8 cellular contexts compared by ENCODE assay signal in the genomic region with DNA sequence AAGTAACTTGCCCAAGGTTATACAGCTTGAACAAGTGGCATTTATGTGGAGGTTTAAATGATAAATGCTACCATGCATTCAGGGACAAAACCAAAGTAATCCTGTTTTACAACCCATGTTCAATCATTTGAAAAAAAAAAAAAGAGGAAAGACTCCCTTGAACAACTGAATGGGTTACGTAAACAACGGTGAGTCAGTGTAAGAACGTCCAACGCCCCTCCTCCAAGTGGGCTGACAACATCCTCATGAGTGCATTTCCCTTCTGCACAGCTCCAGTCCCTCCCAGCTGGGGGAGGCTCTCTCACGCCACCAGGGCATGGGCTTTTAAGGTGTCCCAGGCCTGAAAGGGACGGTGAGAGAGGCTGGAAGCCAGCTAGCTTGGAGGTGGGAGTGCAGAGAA.
A peak's percentile ranks its signal among the peaks of the same experiment; 100 is the strongest.
DNase-seq lines count a peak whose midpoint lies in the region; ATAC-seq lines count a peak whose summit lies in the region.

No MANE protein-coding gene starts in this region.

- H3K4me1 Mint-ChIP-seq in effector memory CD8-positive, alpha-beta T cell (ENCODE audit: low read depth in 2 of 2), result peaks cover 33 to 36% of the 10 kb centered on the region in 2 donors

- peak overlapping the region in 1 of 2 donors; percentile 25 for H3K4me3 Mint-ChIP-seq in effector memory CD8-positive, alpha-beta T cell

- DNase-seq in EL (peak; percentile 97), NCI-H226 (peak; percentile 92), midbrain (lab: John Stamatoyannopoulos, UW) (peak; percentile 23), GM19240 (ENCODE audit: insufficient read length, low spot score) (no peak), NCI-H1436 treated with DMSO at 0.1 percent for 48 hours (lab: John Stamatoyannopoulos, UW) (no peak)
- peak; percentile 71 to 79 for DNase-seq in activated CD4-positive, alpha-beta T cell treated with anti-CD3 and anti-CD28 coated beads, Interleukin-2, amount 50 U/mL, for 48 hours
- DNase-seq in effector memory CD8-positive, alpha-beta T cell, result peak; percentile 50 to 66 (median 65)
- peak; percentile 76 for DNase-seq in stimulated activated CD8-positive, alpha-beta memory T cell treated with anti-CD3 and anti-CD28 coated beads, Interleukin-4, amount 100 ng/mL, for 48 hours

- ATAC-seq in effector memory CD8-positive, alpha-beta T cell (replicated peaks), result peak; percentile 99

- H3K9me3 Mint-ChIP-seq in effector memory CD8-positive, alpha-beta T cell, result no peaks in the 10 kb centered on the region

- peak overlapping the region; percentile 92 to 95 for H3K27ac Mint-ChIP-seq in effector memory CD8-positive, alpha-beta T cell

- H3K36me3 Mint-ChIP-seq in effector memory CD8-positive, alpha-beta T cell (ENCODE audit: insufficient read depth), result peaks cover 49% of the 10 kb centered on the region

- H3K27me3 Mint-ChIP-seq in effector memory CD8-positive, alpha-beta T cell, result no peaks in the 10 kb centered on the region

Comparison
In these comparisons a context has a peak if more than half of its experiments do, and no peak if none do; other contexts are left out.
1. DNase-seq: peak in EL (single experiment), NCI-H226 (single experiment), activated CD4-positive, alpha-beta T cell treated with anti-CD3 and anti-CD28 coated beads, Interleukin-2, amount 50 U/mL, for 48 hours (2 of 2), effector memory CD8-positive, alpha-beta T cell (3 of 3), midbrain (single experiment) and stimulated activated CD8-positive, alpha-beta memory T cell treated with anti-CD3 and anti-CD28 coated beads, Interleukin-4, amount 100 ng/mL, for 48 hours (single experiment); none in GM19240 (single experiment) and NCI-H1436 treated with DMSO at 0.1 percent for 48 hours (single experiment).